In the genomic region with DNA sequence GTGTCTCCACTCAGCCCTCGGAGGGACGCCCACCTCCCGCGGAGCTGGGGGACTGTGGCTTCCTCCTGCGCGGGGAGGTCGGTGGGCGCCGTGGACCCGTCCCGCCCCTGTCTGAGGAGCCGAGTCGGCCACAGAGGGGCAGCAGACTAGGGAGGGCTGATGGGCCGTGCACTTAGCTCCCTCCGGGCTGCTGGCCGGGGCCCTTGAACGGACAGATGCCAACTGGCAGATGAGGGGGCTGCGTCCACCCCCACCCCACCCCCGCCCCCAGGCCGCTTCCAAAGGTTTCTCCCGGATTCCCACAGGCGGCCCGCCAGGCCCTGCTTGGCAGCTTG, we compare ENCODE assay signal across 14 cellular contexts. TPM values are rescaled to one million over a fixed set of nuclear protein-coding genes. Genes with fewer than 3 reads are reported as not detected.
A peak's percentile ranks its signal among the peaks of the same experiment; 100 is the strongest.
DNase-seq lines count a peak whose midpoint lies in the region; ATAC-seq, FAIRE-seq and TF ChIP-seq lines count a peak whose summit lies in the region.
"Had no signal": no experiment of that assay in that cellular context is flagged by ENCODE, and none has a peak within 500 bp of the region (broad histone marks: within the 10 kb centered on the region; RNA-seq: fewer than 3 reads in every experiment).

No MANE protein-coding gene starts in this region.

- no peak overlapping the region for H3K4ac ChIP-seq in mesenchymal stem cell (ENCODE audit: low read depth in 1 of 2, low read length in 2 of 2)

- 10 to 23% (median 13%) methylated on average over 5 to 23 of the region's 23 CpGs for WGBS in heart left ventricle, 4 donors
- 6% methylated on average over 14 of the region's 23 CpGs for WGBS in mesenchymal stem cell

- peak overlapping the region; percentile 20 for H4K8ac ChIP-seq in mesenchymal stem cell (ENCODE audit: low read length)

- H2BK120ac ChIP-seq in mesenchymal stem cell (ENCODE audit: low read depth, low read length) = no peak overlapping the region

- H3K79me1 ChIP-seq in mesenchymal stem cell (replicated peaks; ENCODE audit: low read length, poor library complexity, severe bottlenecking) = no peaks in the 10 kb centered on the region

- H3K23ac ChIP-seq in mesenchymal stem cell (ENCODE audit: low read length in 2 of 2) = no peak overlapping the region

- no peaks in the 10 kb centered on the region for H3K36me3 ChIP-seq in heart left ventricle
- H3K36me3 ChIP-seq in mesenchymal stem cell (ENCODE audit: control insufficient read depth in 1 of 2, insufficient read depth in 2 of 2, low read depth in 1 of 2, low read length in 2 of 2) = no peaks in the 10 kb centered on the region
- no peaks in the 10 kb centered on the region for H3K36me3 ChIP-seq in upper lobe of right lung
- H3K36me3 ChIP-seq: tibial nerve had no signal

- no peak overlapping the region for H3K27ac ChIP-seq in heart left ventricle
- no peak overlapping the region for H3K27ac ChIP-seq in mesenchymal stem cell (ENCODE audit: low read length, poor library complexity, severe bottlenecking)
- H3K27ac ChIP-seq in upper lobe of right lung = no peak overlapping the region
- H3K27ac ChIP-seq: A549, KMS-11, tibial nerve had no signal

- no peak for FAIRE-seq in GM12891 (lab: Jason Lieb, UNC)
- FAIRE-seq: A549, frontal cortex had no signal

- no peak for DNase-seq in heart left ventricle
- no peak for DNase-seq in cardiac septum (ENCODE audit: low spot score)
- DNase-seq in mesenchymal stem cell = no peak
- DNase-seq in upper lobe of right lung = no peak
- DNase-seq in GM12891 (ENCODE audit: insufficient read length, low spot score) = no peak
- DNase-seq in SKM-1 (lab: John Stamatoyannopoulos, UW; ENCODE audit: unreplicated experiment) = no peak
- DNase-seq: activated effector memory CD4-positive, alpha-beta T cell treated with Interleukin-2 at 50 U/mL for 16 hours; NCI-H2081 had no signal

- H3K14ac ChIP-seq in mesenchymal stem cell (ENCODE audit: low read length in 2 of 2) = no peak overlapping the region

- peaks cover 5 to 32% (median 14%) of the 10 kb centered on the region in 9 donors for H3K27me3 ChIP-seq in heart left ventricle
- H3K27me3 ChIP-seq in mesenchymal stem cell (ENCODE audit: control insufficient read depth in 1 of 2, insufficient read depth in 1 of 2, low read length in 2 of 2) = peaks cover 46 to 47% of the 10 kb centered on the region in 2 experiments
- H3K27me3 ChIP-seq in upper lobe of right lung = peaks cover 26% of the 10 kb centered on the region

- peak overlapping the region; percentile 47 for H3K4me2 ChIP-seq in mesenchymal stem cell (ENCODE audit: low read length, poor library complexity, severe bottlenecking)
- H3K4me2 ChIP-seq: KMS-11 had no signal

- H4K91ac ChIP-seq in mesenchymal stem cell (ENCODE audit: low read length) = no peak overlapping the region

- no peak for TF ChIP-seq POLR2A in heart left ventricle (IDR thresholded peaks at IDR 0.05)
- no peak for TF ChIP-seq POLR2A in GM12891 (IDR thresholded peaks at IDR 0.05; ENCODE audit: low read depth, low read length)

- peak overlapping the region in 1 of 2 experiments; percentile 1 for H3K18ac ChIP-seq in mesenchymal stem cell (ENCODE audit: low read depth in 1 of 2, low read length in 2 of 2)

- TF ChIP-seq CTCF in heart left ventricle (IDR thresholded peaks at IDR 0.05) (peak in 1 of 12 donors; percentile 6), upper lobe of right lung (IDR thresholded peaks at IDR 0.05) (no peak)

- peak overlapping the region in 11 of 12 donors; percentile 13 to 50 (median 43) for H3K4me3 ChIP-seq in heart left ventricle
- H3K4me3 ChIP-seq in mesenchymal stem cell (ENCODE audit: insufficient read depth in 1 of 2, low read depth in 1 of 2, low read length in 2 of 2) = peak overlapping the region; percentile 40 to 49
- peak overlapping the region; percentile 19 for H3K4me3 ChIP-seq in upper lobe of right lung
- H3K4me3 ChIP-seq: A549 had no signal

- H3K4me1 ChIP-seq in heart left ventricle (peaks cover 0 to 11% (median 2%) of the 10 kb centered on the region in 12 donors), mesenchymal stem cell (ENCODE audit: control insufficient read depth, insufficient read depth, low read depth, low read length) (peaks cover 9% of the 10 kb centered on the region), upper lobe of right lung (peaks cover 5% of the 10 kb centered on the region)
- H3K4me1 ChIP-seq: A549 had no signal

- no peak overlapping the region for H2BK5ac ChIP-seq in mesenchymal stem cell (ENCODE audit: low read depth, low read length, poor library complexity, severe bottlenecking)

- peak overlapping the region; percentile 41 for H3K9ac ChIP-seq in mesenchymal stem cell (ENCODE audit: low read length)
- H3K9ac ChIP-seq: KMS-11 had no signal

- ATAC-seq in heart left ventricle (peak in 2 of 4 donors; percentile 14 to 16), esophagus mucosa (peak; percentile 9), upper lobe of right lung (peak; percentile 36), GM18502 (IDR thresholded peaks at IDR 0.05; ENCODE audit: poor library complexity, unreplicated experiment) (no peak)

- no peak overlapping the region for H2AK5ac ChIP-seq in mesenchymal stem cell (ENCODE audit: low read length, severe bottlenecking)

- H2BK15ac ChIP-seq in mesenchymal stem cell (ENCODE audit: low read depth, poor library complexity, severe bottlenecking) = no peak overlapping the region

- no peak overlapping the region for H2BK12ac ChIP-seq in mesenchymal stem cell (ENCODE audit: low read length in 2 of 2)

- intact Hi-C loops in heart left ventricle (cut with DNase I) = no loop called here
- intact Hi-C loops in cardiac septum (cut with DNase I) = no loop called here
- intact Hi-C loops in upper lobe of right lung (cut with DNase I) = no loop called here

- H2AFZ ChIP-seq in mesenchymal stem cell (ENCODE audit: low read depth, low read length) = no peak overlapping the region

- no peaks in the 10 kb centered on the region for H3K9me3 ChIP-seq in heart left ventricle
- peaks cover 2% of the 10 kb centered on the region for H3K9me3 ChIP-seq in mesenchymal stem cell (ENCODE audit: control insufficient read depth, low read length)
- no peaks in the 10 kb centered on the region for H3K9me3 ChIP-seq in upper lobe of right lung
- H3K9me3 ChIP-seq: tibial nerve had no signal

TF ChIP-seq in GM12891, 5 proteins besides CTCF, POLR2A, EP300 and RAD21:
- TF ChIP-seq POU2F2 (IDR thresholded peaks at IDR 0.05; ENCODE audit: low read depth, low read length) (no peak), POLR2AphosphoS5 (IDR thresholded peaks at IDR 0.05; ENCODE audit: low read depth, low read length) (no peak), TAF1 (IDR thresholded peaks at IDR 0.05; ENCODE audit: low read depth, low read length) (no peak), SPI1 (IDR thresholded peaks at IDR 0.05; ENCODE audit: low read depth, low read length) (no peak), PAX5 (IDR thresholded peaks at IDR 0.05; ENCODE audit: insufficient read depth, low read length, severe bottlenecking) (no peak)

RNA-seq across cellular contexts. Expression of gene UBE2F, which starts 10.4 kb away (rescaled TPM):
- total RNA-seq in heart left ventricle = 10 to 100 TPM; 54.2 to 73.8 (median 60.6) TPM
- polyA plus RNA-seq in heart left ventricle = 10 to 100 TPM; 56.4 to 83.4 TPM
- 61.0 TPM for total RNA-seq in cardiac septum
- total RNA-seq in esophagus mucosa = 58.2 TPM
- polyA plus RNA-seq in mesenchymal stem cell (2013, experiment 1 of 2) = 39.3 TPM
- polyA plus RNA-seq in mesenchymal stem cell (2013, experiment 2 of 2) = 41.3 TPM
- 51.4 TPM for total RNA-seq in upper lobe of right lung
- 18.1 TPM for polyA plus RNA-seq in GM12891 (2012; ENCODE audit: low read depth, missing spikeins)
